ENCODE assay signal across 8 cellular contexts in the genomic region with DNA sequence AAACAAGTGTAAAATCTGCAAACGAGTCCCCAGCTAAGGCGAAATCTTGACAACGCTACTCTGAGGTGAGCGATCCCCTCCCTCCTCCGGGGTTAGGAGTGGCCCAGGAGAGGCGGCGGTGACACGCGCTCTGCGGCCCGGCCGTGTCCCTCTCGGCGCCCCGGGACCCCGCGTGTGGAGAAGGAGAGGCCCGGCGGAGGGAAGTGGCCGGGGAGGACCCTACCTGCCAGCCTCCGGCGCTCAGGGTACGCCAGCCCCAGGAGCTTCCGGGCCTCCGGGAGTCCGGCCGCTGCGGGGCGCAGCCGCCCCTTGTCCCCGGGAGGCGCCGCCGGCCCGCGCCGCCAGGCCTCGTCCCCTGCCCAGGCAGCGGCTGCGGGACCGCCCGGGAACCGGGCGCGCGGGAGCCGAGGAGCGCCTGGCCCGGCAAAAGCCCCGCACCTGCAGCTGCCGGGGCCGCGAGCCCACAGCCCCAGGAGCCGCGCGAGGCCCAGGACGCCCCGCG. TPM values are rescaled to one million over a fixed set of nuclear protein-coding genes. Genes with fewer than 3 reads are reported as not detected.
DNase-seq lines count a peak whose midpoint lies in the region; ATAC-seq and TF ChIP-seq lines count a peak whose summit lies in the region.

No MANE protein-coding gene starts in this region.

- H3K9me3 Mint-ChIP-seq in stimulated activated naive CD8-positive, alpha-beta T cell treated with anti-CD3 and anti-CD28 coated beads, Interleukin-15, amount 100 ng/mL, for 72 hours: no peaks in the 10 kb centered on the region

- peak; percentile 35 for ATAC-seq in mucosa of descending colon
- ATAC-seq in stimulated activated naive CD8-positive, alpha-beta T cell treated with anti-CD3 and anti-CD28 coated beads, Interleukin-15, amount 100 ng/mL, for 72 hours: peak; percentile 36

- H3K27ac Mint-ChIP-seq in stimulated activated naive CD8-positive, alpha-beta T cell treated with anti-CD3 and anti-CD28 coated beads, Interleukin-15, amount 100 ng/mL, for 72 hours: peak overlapping the region; percentile 80 to 89

- intact Hi-C loops in mucosa of descending colon (cut with DNase I, micrococcal nuclease): loop anchor here in 1 of 2 donors (10.0 kb wide), 1 partner anchor 67 kb away; a partner anchor contains a TSS

- in situ Hi-C loops in HAP-1 (cut with MboI; ENCODE audit: low sequenced_read_pairs): no loop called here

- peak overlapping the region; percentile 71 for H3K4me3 ChIP-seq in HAP-1
- peak overlapping the region; percentile 72 for H3K4me3 ChIP-seq in epithelial cell of esophagus (ENCODE audit: low read length)
- H3K4me3 ChIP-seq in mucosa of descending colon: peak overlapping the region; percentile 80

- H3K9me3 ChIP-seq in HAP-1: no peaks in the 10 kb centered on the region
- H3K9me3 ChIP-seq in mucosa of descending colon: no peaks in the 10 kb centered on the region

- TF ChIP-seq CTCF in epithelial cell of esophagus (IDR thresholded peaks at IDR 0.05; ENCODE audit: insufficient read depth, low read depth, low read length, missing control alignments): no peak
- TF ChIP-seq CTCF in mucosa of descending colon (IDR thresholded peaks at IDR 0.05): no peak

- H3K36me3 ChIP-seq in HAP-1 (replicated peaks) (no peaks in the 10 kb centered on the region; the same call in 1 of the 2 replicates), mucosa of descending colon (ENCODE audit: low read depth) (no peaks in the 10 kb centered on the region)

- no peaks in the 10 kb centered on the region for H3K27me3 ChIP-seq in HAP-1 (ENCODE audit: low read depth)

- peaks cover 24% of the 10 kb centered on the region for H3K4me1 ChIP-seq in HAP-1
- H3K4me1 ChIP-seq in mucosa of descending colon (ENCODE audit: low read depth): peaks cover 12% of the 10 kb centered on the region

- no peaks in the 10 kb centered on the region for H3K27me3 Mint-ChIP-seq in stimulated activated naive CD8-positive, alpha-beta T cell treated with anti-CD3 and anti-CD28 coated beads, Interleukin-15, amount 100 ng/mL, for 72 hours

- peak; percentile 78 for DNase-seq in DMS 273 (lab: John Stamatoyannopoulos, UW; ENCODE audit: unreplicated experiment)
- DNase-seq in DMS 273 treated with DMSO at 0.1 percent for 48 hours (lab: John Stamatoyannopoulos, UW): no peak
- peak in 1 of 2 experiments; percentile 49 for DNase-seq in HAP-1 (ENCODE audit: low spot score in 2 of 2)
- peak; percentile 35 for DNase-seq in M059J (ENCODE audit: low read depth)
- DNase-seq in activated CD8-positive, alpha-beta memory T cell treated with anti-CD3 and anti-CD28 coated beads for 48 hours (ENCODE audit: low read depth in 2 of 3, low spot score in 2 of 3): peak in 2 of 3 experiments; percentile 19 to 26
- DNase-seq in epithelial cell of esophagus (ENCODE audit: low read depth): peak; percentile 21
- DNase-seq in mucosa of descending colon: peak; percentile 49 to 75 (median 74)
- DNase-seq in stimulated activated naive CD8-positive, alpha-beta T cell treated with anti-CD3 and anti-CD28 coated beads, Interleukin-15, amount 100 ng/mL, for 72 hours: peak; percentile 53 to 57

- H3K4me3 Mint-ChIP-seq in stimulated activated naive CD8-positive, alpha-beta T cell treated with anti-CD3 and anti-CD28 coated beads, Interleukin-15, amount 100 ng/mL, for 72 hours: peak overlapping the region; percentile 87 to 90

- peaks cover 41% of the 10 kb centered on the region for H3K4me1 Mint-ChIP-seq in stimulated activated naive CD8-positive, alpha-beta T cell treated with anti-CD3 and anti-CD28 coated beads, Interleukin-15, amount 100 ng/mL, for 72 hours

RNA-seq across cellular contexts. Expression of a gene that starts 0.5 kb away (rescaled TPM):
- total RNA-seq in M059J (2014; rRNA removed; shearing (Covaris generic)): 10.9 and 17.8 TPM in 2 replicates
- total RNA-seq in mucosa of descending colon: 10 to 100 TPM; 19.6 to 25.9 (median 22.3) TPM

RNA-seq across cellular contexts. Expression of a gene that starts 49.8 kb away (rescaled TPM):
- total RNA-seq in M059J (2014; rRNA removed; shearing (Covaris generic)): 61.4 and 63.3 TPM in 2 replicates
- 10 to 100 TPM; 24.5 to 29.4 (median 26.7) TPM for total RNA-seq in mucosa of descending colon
